Comparison of ENCODE assay signal across 8 cellular contexts in the genomic region with DNA sequence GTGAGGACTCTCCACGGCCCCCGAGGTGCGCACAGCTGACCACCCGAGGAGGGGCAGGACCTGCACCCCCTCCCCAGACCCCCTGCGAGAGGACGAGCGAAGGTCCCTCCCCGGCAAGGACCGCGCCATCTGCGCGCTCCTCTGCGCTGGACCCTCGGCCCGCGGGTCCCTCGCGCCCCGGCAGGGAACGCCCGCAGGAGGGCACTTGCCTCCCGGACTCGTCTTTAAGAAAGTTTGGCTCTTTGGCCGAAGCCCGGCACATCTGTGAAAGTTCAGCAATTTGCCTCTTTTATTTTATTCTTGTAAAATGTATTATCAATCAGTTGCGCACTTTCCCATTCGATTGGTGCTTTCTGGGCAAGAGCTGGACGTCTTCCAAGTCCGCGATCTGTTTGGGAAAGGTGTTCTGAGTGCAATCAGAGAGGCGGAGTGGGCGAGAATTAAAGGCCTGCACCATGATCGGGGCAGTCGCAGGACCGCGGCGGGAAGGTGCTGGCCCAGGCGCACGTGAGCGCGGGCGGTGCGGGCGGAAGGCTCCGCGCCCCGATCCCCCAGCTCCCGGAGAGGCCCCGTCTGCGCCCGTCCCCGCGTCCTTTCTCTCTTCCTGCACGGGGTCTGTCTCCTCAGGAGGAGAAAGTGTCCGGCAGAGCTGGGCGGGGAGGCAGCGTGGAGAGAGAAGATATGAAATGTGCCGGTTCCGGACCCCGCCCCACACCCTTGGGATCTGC. TPM values are rescaled to one million over a fixed set of nuclear protein-coding genes. Genes with fewer than 3 reads are reported as not detected.
DNase-seq lines count a peak whose midpoint lies in the region; ATAC-seq and TF ChIP-seq lines count a peak whose summit lies in the region.

No MANE protein-coding gene starts in this region.

- peak overlapping the region; percentile 76 for H3K4me3 Mint-ChIP-seq in T-helper 17 cell
- peak overlapping the region; percentile 73 for H3K4me3 Mint-ChIP-seq in natural killer cell treated with Interleukin-12 subunit alpha and Interleukin-12 subunit beta and Interleukin-15 and Interleukin-18, amount 100 ng/mL, for 72 hours

- TF ChIP-seq CTCF in GM13976 (IDR thresholded peaks at IDR 0.05; ENCODE audit: borderline replicate concordance, control extremely low read depth, extremely low read depth, insufficient read depth, missing control alignments): no peak
- TF ChIP-seq CTCF in esophagus squamous epithelium (IDR thresholded peaks at IDR 0.05): no peak

- peaks cover 5% of the 10 kb centered on the region for H3K36me3 Mint-ChIP-seq in T-helper 17 cell (ENCODE audit: low read depth)
- H3K36me3 Mint-ChIP-seq in natural killer cell treated with Interleukin-12 subunit alpha and Interleukin-12 subunit beta and Interleukin-15 and Interleukin-18, amount 100 ng/mL, for 72 hours: no peaks in the 10 kb centered on the region

- peaks cover 18 to 36% (median 27%) of the 10 kb centered on the region in 3 donors for H3K4me1 ChIP-seq in esophagus squamous epithelium

- H3K36me3 ChIP-seq in esophagus squamous epithelium: no peaks in the 10 kb centered on the region

- peak overlapping the region in 1 of 4 donors; percentile 1 for H3K27ac ChIP-seq in esophagus squamous epithelium

- 1 to 2% methylated on average over 16 to 17 of the region's 60 CpGs for WGBS in esophagus squamous epithelium, 2 donors

- H3K4me1 Mint-ChIP-seq in T-helper 17 cell: peaks cover 12% of the 10 kb centered on the region
- peaks cover 0 to 10% of the 10 kb centered on the region in 2 donors for H3K4me1 Mint-ChIP-seq in natural killer cell treated with Interleukin-12 subunit alpha and Interleukin-12 subunit beta and Interleukin-15 and Interleukin-18, amount 100 ng/mL, for 72 hours (ENCODE audit: low read depth in 2 of 2)

- H3K9me3 ChIP-seq in T-helper 17 cell (ENCODE audit: control insufficient read depth, low read length, poor library complexity, severe bottlenecking) (no peaks in the 10 kb centered on the region), esophagus squamous epithelium (no peaks in the 10 kb centered on the region)

- DNase-seq in GM13976 (ENCODE audit: low spot score): peak; percentile 29
- DNase-seq in T-helper 17 cell: no peak
- DNase-seq in esophagus squamous epithelium (lab: John Stamatoyannopoulos, UW): no peak
- no peak for DNase-seq in natural killer cell treated with Interleukin-12 subunit alpha and Interleukin-12 subunit beta and Interleukin-15 and Interleukin-18, amount 100 ng/mL, for 72 hours (ENCODE audit: low spot score)
- no peak for DNase-seq in HuH-7 (ENCODE audit: low spot score)
- no peak for DNase-seq in SHP77 (lab: John Stamatoyannopoulos, UW)
- no peak for DNase-seq in MV-4-11 (lab: John Stamatoyannopoulos, UW)

- in situ Hi-C loops in GM13976 (cut with MboI; ENCODE audit: low sequenced_read_pairs, unreplicated experiment): no loop called here

- no peaks in the 10 kb centered on the region for H3K9me3 Mint-ChIP-seq in natural killer cell treated with Interleukin-12 subunit alpha and Interleukin-12 subunit beta and Interleukin-15 and Interleukin-18, amount 100 ng/mL, for 72 hours

- H3K27me3 Mint-ChIP-seq in T-helper 17 cell: peaks cover 36% of the 10 kb centered on the region
- peaks cover 8% of the 10 kb centered on the region in 2 donors for H3K27me3 Mint-ChIP-seq in natural killer cell treated with Interleukin-12 subunit alpha and Interleukin-12 subunit beta and Interleukin-15 and Interleukin-18, amount 100 ng/mL, for 72 hours

- ATAC-seq in T-helper 17 cell (no peak), HG03439 (IDR thresholded peaks at IDR 0.05; ENCODE audit: unreplicated experiment) (no peak)
- peak; percentile 39 to 53 for ATAC-seq in natural killer cell treated with Interleukin-12 subunit alpha and Interleukin-12 subunit beta and Interleukin-15 and Interleukin-18, amount 100 ng/mL, for 72 hours

- no peak overlapping the region for H3K27ac Mint-ChIP-seq in T-helper 17 cell
- H3K27ac Mint-ChIP-seq in natural killer cell treated with Interleukin-12 subunit alpha and Interleukin-12 subunit beta and Interleukin-15 and Interleukin-18, amount 100 ng/mL, for 72 hours: no peak overlapping the region

- peaks cover 0 to 61% (median 6%) of the 10 kb centered on the region in 4 donors for H3K27me3 ChIP-seq in esophagus squamous epithelium

- peak overlapping the region; percentile 39 to 72 (median 54) for H3K4me3 ChIP-seq in esophagus squamous epithelium

- TF ChIP-seq POLR2A in esophagus squamous epithelium (IDR thresholded peaks at IDR 0.05): no peak

- intact Hi-C loops in esophagus squamous epithelium (cut with DNase I): no loop called here

RNA-seq across cellular contexts. Expression of gene ALKAL2, which starts 1.6 kb away (rescaled TPM):
- total RNA-seq in T-helper 17 cell: 1 to 10 TPM in 1 of 2 donors, not detected in 1; 1.0 TPM
- total RNA-seq in esophagus squamous epithelium: 1 to 10 TPM in 1 of 4 donors, not detected in 3; 4.8 TPM
- total RNA-seq in natural killer cell treated with Interleukin-12 subunit alpha and Interleukin-12 subunit beta and Interleukin-15 and Interleukin-18, amount 100 ng/mL, for 72 hours: 1 to 10 TPM; 1.1 to 1.4 TPM

RNA-seq across cellular contexts. Expression of gene ACP1, which starts 24.8 kb away (rescaled TPM):
- total RNA-seq in T-helper 17 cell: 10 to 100 TPM; 71.2 to 87.2 TPM
- 10 to 100 TPM; 50.3 to 93.1 (median 82.0) TPM for total RNA-seq in esophagus squamous epithelium
- total RNA-seq in natural killer cell treated with Interleukin-12 subunit alpha and Interleukin-12 subunit beta and Interleukin-15 and Interleukin-18, amount 100 ng/mL, for 72 hours: 10 to 100 TPM; 94.2 to 96.1 TPM

RNA-seq across cellular contexts. Expression of gene SH3YL1, which starts 25.7 kb away (rescaled TPM):
- total RNA-seq in T-helper 17 cell: 10 to 100 TPM; 35.4 to 53.3 TPM
- 10 to 100 TPM; 64.9 to 99.6 (median 81.1) TPM for total RNA-seq in esophagus squamous epithelium
- total RNA-seq in natural killer cell treated with Interleukin-12 subunit alpha and Interleukin-12 subunit beta and Interleukin-15 and Interleukin-18, amount 100 ng/mL, for 72 hours: 10 to 100 TPM; 15.4 to 17.5 TPM

Comparison
In these comparisons a context has a peak if more than half of its experiments do, and no peak if none do; other contexts are left out.
1. ATAC-seq: peak in natural killer cell treated with Interleukin-12 subunit alpha and Interleukin-12 subunit beta and Interleukin-15 and Interleukin-18, amount 100 ng/mL, for 72 hours (2 of 2); none in T-helper 17 cell (single experiment) and HG03439 (single experiment).